9 cellular contexts compared by ENCODE assay signal in genomic region chr10:133336131-133337078, GRCh38. TPM values are rescaled to one million over a fixed set of nuclear protein-coding genes. Genes with fewer than 3 reads are reported as not detected.
A peak's percentile ranks its signal among the peaks of the same experiment; 100 is the strongest.
DNase-seq lines count a peak whose midpoint lies in the region; ATAC-seq, FAIRE-seq and TF ChIP-seq lines count a peak whose summit lies in the region.
"Had no signal": no experiment of that assay in that cellular context is flagged by ENCODE, and none has a peak within 500 bp of the region (broad histone marks: within the 10 kb centered on the region; RNA-seq: fewer than 3 reads in every experiment).

Gene CALY, minus strand, starts transcription at chr10:133336896. Its CDS starts 7,907 bp downstream, at chr10:133328989.

- no peaks in the 10 kb centered on the region for H4K20me1 ChIP-seq in K562 (replicated peaks; ENCODE audit: control insufficient read depth, insufficient read depth, low read length)

- H3K36me3 ChIP-seq in K562 (ENCODE audit: control insufficient read depth, insufficient read depth, low read length), result no peaks in the 10 kb centered on the region
- no peaks in the 10 kb centered on the region for H3K36me3 ChIP-seq in mucosa of descending colon (ENCODE audit: low read depth)

- H3K27me3 ChIP-seq in K562 (ENCODE audit: control insufficient read depth in 2 of 2, insufficient read depth in 2 of 2, low read length in 2 of 2), result peaks cover 6 to 12% of the 10 kb centered on the region in 2 experiments; a peak in 4 of 5 replicates

- intact Hi-C loops in K562 (cut with micrococcal nuclease) (no loop called here), mucosa of descending colon (cut with DNase I, micrococcal nuclease) (no loop called here)

- H3K9ac ChIP-seq in K562 (ENCODE audit: insufficient read depth in 1 of 2, low read depth in 2 of 2, low read length in 2 of 2), result no peak within 1 kb of the TSS

- in situ Hi-C loops in K562 (cut with MboI), result no loop called here

- no TSS peak for BruUV-seq in K562 (replicated peaks; lab: Mats Ljungman, UMichigan)

- peak; percentile 81 for ATAC-seq in K562
- ATAC-seq in mucosa of descending colon, result peak; percentile 57
- no peak for ATAC-seq in GM18517 (IDR thresholded peaks at IDR 0.05; ENCODE audit: unreplicated experiment)
- ATAC-seq in GM18502 (IDR thresholded peaks at IDR 0.05; ENCODE audit: poor library complexity, unreplicated experiment), result no peak
- ATAC-seq in GM19452 (IDR thresholded peaks at IDR 0.05; ENCODE audit: unreplicated experiment), result no peak

- no peak for TF ChIP-seq EP300 in K562 (IDR thresholded peaks at IDR 0.05; ENCODE audit: low read length)

- H3K4me1 ChIP-seq in K562 (replicated peaks in 1 of 2; ENCODE audit: control insufficient read depth in 2 of 2, insufficient read depth in 2 of 2, low read length in 2 of 2), result peaks cover 0 to 26% of the 10 kb centered on the region in 2 experiments; a peak in 2 of 5 replicates
- peaks cover 14% of the 10 kb centered on the region for H3K4me1 ChIP-seq in mucosa of descending colon (ENCODE audit: low read depth)

- TF ChIP-seq CTCF in GM12865 (IDR thresholded peaks at IDR 0.05; ENCODE audit: insufficient read depth, low read depth, low read length, missing control alignments), result no peak
- no peak for TF ChIP-seq CTCF in K562 (IDR thresholded peaks at IDR 0.05 in 2 of 3, conservative IDR thresholded peaks at IDR 0.05 in 1 of 3; ENCODE audit: insufficient read depth in 2 of 3, low read depth in 1 of 3, low read length in 3 of 3)
- TF ChIP-seq CTCF in mucosa of descending colon (IDR thresholded peaks at IDR 0.05), result no peak

- POLR2A ChIA-PET in K562 (lab: Yijun Ruan, JAX), result interaction anchor here (1.0 kb wide), 1 partner anchor 15 kb away, joined by 4 read pairs; no protein-coding TSS in a partner anchor

- H3K9me1 ChIP-seq in K562 (ENCODE audit: control insufficient read depth, insufficient read depth, low read length), result no peaks in the 10 kb centered on the region

- no peak for FAIRE-seq in K562 (lab: Jason Lieb, UNC)

- CTCF ChIA-PET in K562 (lab: Yijun Ruan, JAX; ENCODE audit: low intra/inter-chr PET ratio), result no interaction called here

- DNase-seq in GM12865 (ENCODE audit: low read depth) (peak; percentile 56), UCSD-AML1 (lab: John Stamatoyannopoulos, UW; ENCODE audit: unreplicated experiment) (peak; percentile 56), K562 (ENCODE audit: extremely low read depth in 1 of 4, low spot score in 3 of 4) (peak; percentile 53 to 78 (median 74)), mucosa of descending colon (peak; percentile 50 to 86 (median 73))
- peak; percentile 30 for DNase-seq in stimulated activated CD8-positive, alpha-beta memory T cell treated with anti-CD3 and anti-CD28 coated beads, Interleukin-7, amount 100 ng/mL, for 24 hours (ENCODE audit: low read depth)

- H3K4me3 ChIP-seq in GM12865 (ENCODE audit: low read depth, low read length), result no peak within 1 kb of the TSS
- H3K4me3 ChIP-seq in K562, result no peak within 1 kb of the TSS
- H3K4me3 ChIP-seq in mucosa of descending colon, result no peak within 1 kb of the TSS

- no peak for TF ChIP-seq POLR2A in K562 (conservative IDR thresholded peaks at IDR 0.05)

- no peaks in the 10 kb centered on the region for H3K79me2 ChIP-seq in K562 (ENCODE audit: control insufficient read depth, insufficient read depth, low read length)

- H3K4me2 ChIP-seq in K562 (ENCODE audit: insufficient read depth, low read length), result no peak within 1 kb of the TSS

- no peak for TF ChIP-seq RAD21 in K562 (CRISPR knock-in tag; conservative IDR thresholded peaks at IDR 0.05 in 1 of 2, IDR thresholded peaks at IDR 0.05 in 1 of 2)

- WGBS in K562 (ENCODE audit: insufficient coverage, low coverage, missing lambda C conversion rate), result 1% methylated on average over 18 of the region's 98 CpGs

- H3K9me3 ChIP-seq in K562 (replicated peaks; ENCODE audit: control insufficient read depth, insufficient read depth, low read depth, low read length) (no peaks in the 10 kb centered on the region), mucosa of descending colon (no peaks in the 10 kb centered on the region)

- no peak within 1 kb of the TSS for H2AFZ ChIP-seq in K562 (ENCODE audit: low read depth, low read length)

- H3K27ac ChIP-seq in K562 (ENCODE audit: extremely low read depth, low read depth, low read length), result no peak within 1 kb of the TSS
- H3K27ac ChIP-seq: HL-60 had no signal

TF ChIP-seq in K562, 482 proteins besides CTCF, POLR2A, EP300 and RAD21:
- TF ChIP-seq ZSCAN29 (IDR thresholded peaks at IDR 0.05) (0 out of 2 replicates have a peak, but pooled peaks have one; percentile 34), ZNF398 (CRISPR knock-in tag; IDR thresholded peaks at IDR 0.05) (no peak), MLX (CRISPR knock-in tag; conservative IDR thresholded peaks at IDR 0.05) (no peak), RFX1 (IDR thresholded peaks at IDR 0.05) (peak; percentile 85), RB1 (IDR thresholded peaks at IDR 0.05; ENCODE audit: low read depth) (no peak), NRF1 (conservative IDR thresholded peaks at IDR 0.05 in 1 of 2, IDR thresholded peaks at IDR 0.05 in 1 of 2) (peak; percentile 84 to 86), GABPB1 (CRISPR knock-in tag; IDR thresholded peaks at IDR 0.05) (no peak), MCM5 (IDR thresholded peaks at IDR 0.05; ENCODE audit: low read depth) (no peak), EGR1 (conservative IDR thresholded peaks at IDR 0.05) (0 out of 2 replicates have a peak, but pooled peaks have one; percentile 10), ZBTB7A (IDR thresholded peaks at IDR 0.05; ENCODE audit: borderline replicate concordance, control insufficient read depth, low read depth, low read length) (peak; percentile 28; the same call in 1 of the 2 replicates), ZBTB1 (CRISPR knock-in tag; IDR thresholded peaks at IDR 0.05; ENCODE audit: borderline replicate concordance, low read depth) (peak; percentile 69; the same call in 1 of the 2 replicates), TFAP4 (CRISPR knock-in tag; IDR thresholded peaks at IDR 0.05; ENCODE audit: borderline replicate concordance) (peak; percentile 44; the same call in 1 of the 2 replicates), ZBTB12 (CRISPR knock-in tag; IDR thresholded peaks at IDR 0.05) (no peak), ZNF263 (CRISPR knock-in tag; IDR thresholded peaks at IDR 0.05; ENCODE audit: borderline replicate concordance) (0 out of 2 replicates have a peak, but pooled peaks have one; percentile 20)

RNA-seq across cellular contexts. Expression of gene CALY, which starts in this region (rescaled TPM):
- total RNA-seq in K562 (2011; cell fraction: chromatin; rRNA removed; ENCODE audit: low replicate concordance), result 0.56 TPM in 1 of 2 replicates, not detected in the other
- not detected in 2 replicates for total RNA-seq in K562 (2011; cell fraction: nucleolus; rRNA removed)
- total RNA-seq in K562 (2011; cell fraction: nucleoplasm; rRNA removed), result not detected in 2 replicates
- total RNA-seq in K562 (2014; rRNA removed) (0.04 TPM in 1 of 2 replicates, not detected in the other), K562 (2014; rRNA removed; fragmentation: Illumina TruSeq; extraction: Trizol) (not detected in 2 replicates), K562 (2015; rRNA removed; fragmentation: Illumina TruSeq; extraction: Trizol) (not detected in 2 replicates), K562 (2021) (not detected in 2 replicates), mucosa of descending colon (1 to 10 TPM in 2 of 3 donors, not detected in 1; 1.1 to 7.5 TPM)
- polyA plus RNA-seq in K562 (2011; rRNA removed) (not detected in 2 replicates), K562 (2014; fragmentation: Illumina TruSeq; extraction: Trizol) (not detected in 2 replicates), K562 (2014; fragmentation: Nextera tagmentation; extraction: Ambion mirVana) (not detected), K562 (2014; rRNA removed) (not detected in 2 replicates)
- polyA plus RNA-seq in K562 (2011; cell fraction: cytosol; rRNA removed), result 0.03 and 0.16 TPM in 2 replicates
- polyA plus RNA-seq in K562 (2011; cell fraction: nucleus; rRNA removed), result 0.04 and 0.36 TPM in 2 replicates
- polyA plus RNA-seq in K562 (2012), result not detected in 2 replicates
- not detected in 2 replicates for polyA minus RNA-seq in K562 (2011; rRNA and poly(A)+ RNA removed)
- not detected in 2 replicates for polyA minus RNA-seq in K562 (2011; cell fraction: cytosol; rRNA and poly(A)+ RNA removed)
- not detected in 2 replicates for polyA minus RNA-seq in K562 (2011; cell fraction: nucleus; rRNA and poly(A)+ RNA removed)

Comparison
In these comparisons a context has a peak if more than half of its experiments do, and no peak if none do; other contexts are left out.
1. Peak in DNase-seq and ATAC-seq in K562; RNA of the gene not detected or under 1 TPM.